Comparison of ENCODE assay signal across 8 cellular contexts in genomic region chr19:15629003-15629880, GRCh38. TPM values are rescaled to one million over a fixed set of nuclear protein-coding genes. Genes with fewer than 3 reads are reported as not detected.
DNase-seq lines count a peak whose midpoint lies in the region; ATAC-seq, FAIRE-seq and TF ChIP-seq lines count a peak whose summit lies in the region.

No MANE protein-coding gene starts in this region.

- TF ChIP-seq CTCF in cardiac fibroblast (IDR thresholded peaks at IDR 0.05; ENCODE audit: low read depth, low read length) (peak; percentile 94), kidney (IDR thresholded peaks at IDR 0.05; ENCODE audit: borderline replicate concordance, extremely low read depth, insufficient read depth) (peak; percentile 87)

- no peak overlapping the region for H3K4me3 ChIP-seq in cardiac fibroblast (replicated peaks in 1 of 2; ENCODE audit: low read depth in 2 of 2, low read length in 2 of 2)
- H3K4me3 ChIP-seq in kidney (ENCODE audit: low read length in 2 of 2): no peak overlapping the region

- H3K36me3 ChIP-seq in kidney (ENCODE audit: control insufficient read depth in 1 of 2, insufficient read depth in 2 of 2, low read length in 2 of 2): no peaks in the 10 kb centered on the region

- no peaks in the 10 kb centered on the region for H3K9me3 ChIP-seq in kidney (ENCODE audit: control insufficient read depth in 1 of 2, low read length in 2 of 2)

- ATAC-seq in GM21515 (IDR thresholded peaks at IDR 0.05; ENCODE audit: unreplicated experiment): no peak

- H3K9ac ChIP-seq in kidney (ENCODE audit: low read length in 2 of 2): no peak overlapping the region

- DNase-seq in NCI-H2171 treated with DMSO at 0.1 percent for 48 hours (lab: John Stamatoyannopoulos, UW): peak; percentile 22
- DNase-seq in NCI-H2171 (lab: John Stamatoyannopoulos, UW): no peak
- DNase-seq in NCI-H2107 (lab: John Stamatoyannopoulos, UW): peak; percentile 56
- DNase-seq in activated CD4-positive, CD25-positive, alpha-beta regulatory T cell (lab: John Stamatoyannopoulos, UW): peak; percentile 71 to 89 (median 80)
- peak; percentile 59 to 60 for DNase-seq in cardiac fibroblast (ENCODE audit: low read depth in 2 of 2)
- DNase-seq in kidney: peak; percentile 89
- peak; percentile 93 to 95 for DNase-seq in stimulated activated CD4-positive, alpha-beta T cell treated with anti-CD3 and anti-CD28 coated beads, Interleukin-2, amount 100 ng/mL, for 24 hours

- intact Hi-C loops in kidney (cut with DNase I): loop anchor here (10.0 kb wide), 1 partner anchor 236 kb away; no protein-coding TSS in a partner anchor

- FAIRE-seq in kidney (lab: Jason Lieb, UNC): no peak

- H3K4me1 ChIP-seq in kidney (ENCODE audit: control insufficient read depth in 1 of 2, insufficient read depth in 1 of 2, low read depth in 1 of 2, low read length in 2 of 2): peaks cover 0 to 2% of the 10 kb centered on the region in 2 donors

- no peak overlapping the region for H3K27ac ChIP-seq in kidney (ENCODE audit: low read depth in 2 of 2, low read length in 2 of 2)

RNA-seq across cellular contexts. Expression of gene CYP4F3, which starts 11.5 kb away (rescaled TPM):
- total RNA-seq in kidney: 2.2 TPM
- 17.9 TPM for polyA plus RNA-seq in kidney (ENCODE audit: insufficient read depth, low read depth, low replicate concordance)

RNA-seq across cellular contexts. Expression of gene CYP4F8, which starts 14.2 kb away (rescaled TPM):
- not detected for total RNA-seq in kidney
- not detected for polyA plus RNA-seq in kidney (ENCODE audit: insufficient read depth, low read depth, low replicate concordance)

RNA-seq across cellular contexts. Expression of gene CYP4F12, which starts 43.6 kb away (rescaled TPM):
- total RNA-seq in kidney: 4.4 TPM
- polyA plus RNA-seq in kidney (ENCODE audit: insufficient read depth, low read depth, low replicate concordance): 10.2 TPM
